28 cellular contexts compared by ENCODE assay signal in the genomic region with DNA sequence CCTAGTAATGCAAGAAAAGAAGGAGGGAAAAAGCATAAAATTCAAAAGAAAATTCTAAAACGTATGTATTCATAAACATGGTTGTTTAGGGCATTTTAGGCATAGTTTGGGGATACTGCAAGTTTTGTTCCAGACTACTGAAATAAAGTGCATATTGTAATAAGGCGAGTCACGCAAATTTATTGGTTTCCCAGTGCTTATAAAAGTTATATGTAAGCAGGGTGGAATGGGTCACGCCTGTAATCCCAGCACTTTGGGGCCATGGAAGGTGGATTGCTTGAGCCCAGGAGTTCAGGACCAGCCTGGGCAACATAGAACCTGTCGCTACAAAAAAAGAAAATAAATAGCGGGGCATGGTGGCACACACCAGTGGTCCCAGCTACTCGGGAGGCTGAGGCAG.
"Had no signal": no experiment of that assay in that cellular context is flagged by ENCODE, and none has a peak within 500 bp of the region (broad histone marks: within the 10 kb centered on the region; RNA-seq: fewer than 3 reads in every experiment).

No MANE protein-coding gene starts in this region.

- H3K9me3 ChIP-seq: esophagus muscularis mucosa, gastrocnemius medialis had no signal

- H3K4me3 ChIP-seq: esophagus muscularis mucosa, gastrocnemius medialis had no signal

- ATAC-seq: activated CD4-positive, alpha-beta T cell treated with anti-CD3 and anti-CD28 coated beads for 36 hours; activated CD8-positive, alpha-beta memory T cell treated with anti-CD3 and anti-CD28 coated beads, Interleukin-2, amount 10 ng/mL, durations not matched to agents 7 days and 5 days; activated CD8-positive, alpha-beta T cell treated with anti-CD3 and anti-CD28 coated beads, Interleukin-2, amount 10 ng/mL, durations not matched to agents 7 days and 5 days; effector memory CD8-positive, alpha-beta T cell; foreskin keratinocyte; gastrocnemius medialis had no signal

- H3K36me3 ChIP-seq: brain microvascular endothelial cell had no signal

- H3K27me3 ChIP-seq: brain microvascular endothelial cell, esophagus muscularis mucosa, foreskin keratinocyte, gastrocnemius medialis had no signal

- H3K27ac ChIP-seq: brain microvascular endothelial cell, esophagus muscularis mucosa, foreskin keratinocyte, gastrocnemius medialis had no signal

- FAIRE-seq: astrocyte, colon had no signal

- DNase-seq: activated CD4-positive, alpha-beta memory T cell treated with anti-CD3 and anti-CD28 coated beads for 36 hours; activated CD4-positive, alpha-beta T cell treated with anti-CD3 and anti-CD28 coated beads for 36 hours; activated CD4-positive, alpha-beta T cell treated with anti-CD3 and anti-CD28 coated beads, Interleukin-2, amount 10 ng/mL, durations not matched to agents 24 days and 14 days; activated CD4-positive, CD25-positive, alpha-beta regulatory T cell; activated CD4-positive, CD25-positive, alpha-beta regulatory T cell treated with anti-CD3 and anti-CD28 coated beads, Interleukin-2, amount 50 U/mL, for 72 hours; activated CD8-positive, alpha-beta memory T cell treated with anti-CD3 and anti-CD28 coated beads, Interleukin-2, amount 10 ng/mL, durations not matched to agents 7 days and 5 days; activated CD8-positive, alpha-beta memory T cell treated with anti-CD3 and anti-CD28 coated beads, Interleukin-2, amount 50 U/mL, for 4 hours; activated CD8-positive, alpha-beta T cell treated with anti-CD3 and anti-CD28 coated beads, Interleukin-2, amount 10 ng/mL, durations not matched to agents 7 days and 5 days; activated gamma-delta T cell; activated naive CD4-positive, alpha-beta T cell; activated naive CD4-positive, alpha-beta T cell treated with anti-CD3 and anti-CD28 coated beads, Interleukin-2, amount 10 ng/mL, durations not matched to agents 7 days and 5 days; activated T-cell treated with anti-CD3 and anti-CD28 coated beads, Interleukin-2, amount 50 U/mL, for 1 hour; activated T-cell treated with anti-CD3 and anti-CD28 coated beads, Interleukin-2, amount 50 U/mL, for 48 hours; amniotic stem cell; anterior cingulate cortex; brain microvascular endothelial cell; caudate nucleus; cortex of kidney; dermis blood vessel endothelial cell; effector CD4-positive, alpha-beta T cell; effector memory CD8-positive, alpha-beta T cell; foreskin keratinocyte; gastrocnemius medialis; glutamatergic neuron; T-helper 2 cell had no signal
